Comparison of ENCODE assay signal across 25 cellular contexts in the genomic region with DNA sequence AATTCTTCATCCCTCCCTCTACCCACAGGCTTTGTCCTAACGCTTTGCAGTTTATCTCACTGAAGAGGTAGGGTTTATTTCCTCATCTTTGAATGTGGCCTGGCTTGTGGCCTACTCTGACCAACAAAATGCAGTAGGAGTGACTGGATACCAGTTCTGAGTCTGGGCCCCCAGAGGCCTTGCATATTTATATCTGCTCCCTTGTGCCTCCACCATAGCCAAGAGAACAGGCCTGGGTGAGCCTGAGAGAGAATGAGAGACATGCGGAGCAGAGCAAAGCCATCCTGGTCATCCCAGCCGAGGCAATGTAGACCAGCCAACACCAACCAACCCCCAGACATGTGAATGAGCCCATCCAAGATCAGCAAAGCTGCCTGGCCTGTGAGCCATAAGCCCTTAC. TPM values are rescaled to one million over a fixed set of nuclear protein-coding genes. Genes with fewer than 3 reads are reported as not detected.
DNase-seq lines count a peak whose midpoint lies in the region; ATAC-seq and TF ChIP-seq lines count a peak whose summit lies in the region.
"Had no signal": no experiment of that assay in that cellular context is flagged by ENCODE, and none has a peak within 500 bp of the region (broad histone marks: within the 10 kb centered on the region; RNA-seq: fewer than 3 reads in every experiment).

No MANE protein-coding gene starts in this region.

- H3K4me1 ChIP-seq in left ventricle myocardium inferior (peaks cover 51% of the 10 kb centered on the region), neural progenitor cell (no peaks in the 10 kb centered on the region), prostate gland (replicated peaks) (no peaks in the 10 kb centered on the region)
- H3K4me1 ChIP-seq: foreskin keratinocyte, HAP-1 had no signal

- no peaks in the 10 kb centered on the region for H4K20me1 ChIP-seq in neural progenitor cell (ENCODE audit: low read depth)

- H3K27ac Mint-ChIP-seq in neural progenitor cell, result no peak overlapping the region
- H3K27ac Mint-ChIP-seq: naive thymus-derived CD8-positive, alpha-beta T cell; stimulated activated naive CD8-positive, alpha-beta T cell treated with anti-CD3 and anti-CD28 coated beads, Interleukin-15, Interleukin-2, amounts not matched to agents 100 ng/mL and 50 ng/mL, for 24 hours had no signal

- H3K27me3 ChIP-seq in left ventricle myocardium inferior (ENCODE audit: low read depth) (no peaks in the 10 kb centered on the region), neural progenitor cell (no peaks in the 10 kb centered on the region), prostate gland (replicated peaks; ENCODE audit: insufficient read depth) (no peaks in the 10 kb centered on the region)
- H3K27me3 ChIP-seq: foreskin keratinocyte had no signal

- no peaks in the 10 kb centered on the region for H3K79me2 ChIP-seq in neural progenitor cell (ENCODE audit: low read depth)

- H3K36me3 Mint-ChIP-seq in neural progenitor cell, result peaks cover 3% of the 10 kb centered on the region
- H3K36me3 Mint-ChIP-seq: CD14-positive monocyte had no signal

- no peaks in the 10 kb centered on the region for H3F3A ChIP-seq in neural progenitor cell (ENCODE audit: low read depth)

- H3K36me3 ChIP-seq in left ventricle myocardium inferior (peaks cover under 1% of the 10 kb centered on the region), neural progenitor cell (no peaks in the 10 kb centered on the region), prostate gland (no peaks in the 10 kb centered on the region)
- H3K36me3 ChIP-seq: HAP-1 had no signal

- no peak for TF ChIP-seq POLR2A in prostate gland (IDR thresholded peaks at IDR 0.05)

- intact Hi-C loops in left ventricle myocardium inferior (cut with micrococcal nuclease) (no loop called here), left cardiac atrium (cut with DNase I) (no loop called here), prostate gland (cut with DNase I) (no loop called here)

- H3K27ac ChIP-seq in left ventricle myocardium inferior (replicated peaks), result peak overlapping the region; percentile 52
- no peak overlapping the region for H3K27ac ChIP-seq in neural progenitor cell
- H3K27ac ChIP-seq in prostate gland, result no peak overlapping the region
- H3K27ac ChIP-seq: foreskin keratinocyte, skin epidermis, VCaP had no signal

- DNase-seq in left ventricle myocardium inferior (no peak), left cardiac atrium (no peak), amniotic epithelial cell (ENCODE audit: low read depth) (peak; percentile 77), islet precursor cell (peak; percentile 30), hypothalamus (lab: John Stamatoyannopoulos, UW) (no peak), neural progenitor cell (ENCODE audit: low spot score) (no peak), prostate gland (ENCODE audit: low spot score) (no peak), T-helper 9 cell (no peak)
- DNase-seq: activated CD4-positive, alpha-beta T cell treated with anti-CD3 and anti-CD28 coated beads, Interleukin-2, amount 50 U/mL, for 48 hours; activated naive CD4-positive, alpha-beta T cell; activated T-cell treated with anti-CD3 and anti-CD28 coated beads, Interleukin-2, amount 50 U/mL, for 1 hour; DMS 273 treated with DMSO at 0.1 percent for 48 hours; foreskin keratinocyte; mesenchymal stem cell; naive thymus-derived CD8-positive, alpha-beta T cell; NCI-H146; SW 1271 had no signal

- H3K4me1 Mint-ChIP-seq in neural progenitor cell, result peaks cover 12% of the 10 kb centered on the region

- 83% methylated on average over 3 of the region's 3 CpGs for WGBS in prostate gland

- ATAC-seq in left cardiac atrium, result no peak
- ATAC-seq: foreskin keratinocyte; GM12878; naive thymus-derived CD8-positive, alpha-beta T cell had no signal

- no peak overlapping the region for H3K4me3 ChIP-seq in left ventricle myocardium inferior
- no peak overlapping the region for H3K4me3 ChIP-seq in neural progenitor cell
- H3K4me3 ChIP-seq in prostate gland, result no peak overlapping the region
- H3K4me3 ChIP-seq: GM12878, HAP-1, skin epidermis had no signal

- TF ChIP-seq CTCF in left ventricle myocardium inferior (IDR thresholded peaks at IDR 0.05; ENCODE audit: borderline replicate concordance), result no peak
- no peak for TF ChIP-seq CTCF in neural progenitor cell (IDR thresholded peaks at IDR 0.05)
- TF ChIP-seq CTCF in prostate gland (IDR thresholded peaks at IDR 0.05), result no peak

- H2AFZ ChIP-seq in neural progenitor cell (replicated peaks), result no peak overlapping the region

- H3K9me3 ChIP-seq in left ventricle myocardium inferior (replicated peaks) (peaks cover under 1% of the 10 kb centered on the region), neural progenitor cell (ENCODE audit: low read depth) (no peaks in the 10 kb centered on the region), prostate gland (no peaks in the 10 kb centered on the region)
- H3K9me3 ChIP-seq: HAP-1 had no signal

- H3K4me2 ChIP-seq in neural progenitor cell, result no peak overlapping the region

- H3K9ac ChIP-seq in neural progenitor cell, result no peak overlapping the region

- H3K27me3 Mint-ChIP-seq in neural progenitor cell (ENCODE audit: insufficient read depth, low read depth), result no peaks in the 10 kb centered on the region
- H3K27me3 Mint-ChIP-seq: naive thymus-derived CD8-positive, alpha-beta T cell; stimulated activated naive CD8-positive, alpha-beta T cell treated with anti-CD3 and anti-CD28 coated beads, Interleukin-15, Interleukin-2, amounts not matched to agents 100 ng/mL and 50 ng/mL, for 24 hours had no signal

- no peak overlapping the region for H3K4me3 Mint-ChIP-seq in neural progenitor cell
- H3K4me3 Mint-ChIP-seq: CD14-positive monocyte; naive thymus-derived CD8-positive, alpha-beta T cell; stimulated activated naive CD8-positive, alpha-beta T cell treated with anti-CD3 and anti-CD28 coated beads, Interleukin-15, Interleukin-2, amounts not matched to agents 100 ng/mL and 50 ng/mL, for 24 hours had no signal

- no peaks in the 10 kb centered on the region for H3K9me3 Mint-ChIP-seq in neural progenitor cell
- H3K9me3 Mint-ChIP-seq: stimulated activated naive CD8-positive, alpha-beta T cell treated with anti-CD3 and anti-CD28 coated beads, Interleukin-15, Interleukin-2, amounts not matched to agents 100 ng/mL and 50 ng/mL, for 24 hours had no signal

RNA-seq across cellular contexts. Expression of a gene that starts 30.3 kb away (rescaled TPM):
- total RNA-seq in left ventricle myocardium inferior (37.9 TPM), left cardiac atrium (10 to 100 TPM; 40.0 to 68.2 TPM), neural progenitor cell (ENCODE audit: low replicate concordance) (9.5 and 20.2 TPM in 2 replicates), prostate gland (10 to 100 TPM; 10.7 to 29.6 TPM)

RNA-seq across cellular contexts. Expression of a gene that starts 36.5 kb away (rescaled TPM):
- total RNA-seq in left ventricle myocardium inferior (27.0 TPM), left cardiac atrium (10 to 100 TPM; 25.5 to 35.1 TPM), neural progenitor cell (ENCODE audit: low replicate concordance) (not detected in 2 replicates), prostate gland (10 to 100 TPM in 1 of 2 donors, 1 to 10 TPM in 1; 3.8 to 15.9 TPM)
- total RNA-seq: G401; kidney epithelial cell; naive thymus-derived CD8-positive, alpha-beta T cell had no signal

RNA-seq across cellular contexts. Expression of a gene that starts 48.2 kb away (rescaled TPM):
- total RNA-seq in left ventricle myocardium inferior (not detected), left cardiac atrium (not detected), neural progenitor cell (ENCODE audit: low replicate concordance) (not detected in 2 replicates), prostate gland (1 to 10 TPM; 5.4 to 7.1 TPM)
- total RNA-seq: G401; GM12878; naive thymus-derived CD8-positive, alpha-beta T cell had no signal

Comparison
In these comparisons a context has a peak if more than half of its experiments do, and no peak if none do; other contexts are left out.
1. DNase-seq: peak in amniotic epithelial cell (single experiment) and islet precursor cell (single experiment); none in left ventricle myocardium inferior (single experiment), left cardiac atrium (single experiment), hypothalamus (0 of 51), neural progenitor cell (single experiment), prostate gland (single experiment) and T-helper 9 cell (single experiment).